In the genomic region with DNA sequence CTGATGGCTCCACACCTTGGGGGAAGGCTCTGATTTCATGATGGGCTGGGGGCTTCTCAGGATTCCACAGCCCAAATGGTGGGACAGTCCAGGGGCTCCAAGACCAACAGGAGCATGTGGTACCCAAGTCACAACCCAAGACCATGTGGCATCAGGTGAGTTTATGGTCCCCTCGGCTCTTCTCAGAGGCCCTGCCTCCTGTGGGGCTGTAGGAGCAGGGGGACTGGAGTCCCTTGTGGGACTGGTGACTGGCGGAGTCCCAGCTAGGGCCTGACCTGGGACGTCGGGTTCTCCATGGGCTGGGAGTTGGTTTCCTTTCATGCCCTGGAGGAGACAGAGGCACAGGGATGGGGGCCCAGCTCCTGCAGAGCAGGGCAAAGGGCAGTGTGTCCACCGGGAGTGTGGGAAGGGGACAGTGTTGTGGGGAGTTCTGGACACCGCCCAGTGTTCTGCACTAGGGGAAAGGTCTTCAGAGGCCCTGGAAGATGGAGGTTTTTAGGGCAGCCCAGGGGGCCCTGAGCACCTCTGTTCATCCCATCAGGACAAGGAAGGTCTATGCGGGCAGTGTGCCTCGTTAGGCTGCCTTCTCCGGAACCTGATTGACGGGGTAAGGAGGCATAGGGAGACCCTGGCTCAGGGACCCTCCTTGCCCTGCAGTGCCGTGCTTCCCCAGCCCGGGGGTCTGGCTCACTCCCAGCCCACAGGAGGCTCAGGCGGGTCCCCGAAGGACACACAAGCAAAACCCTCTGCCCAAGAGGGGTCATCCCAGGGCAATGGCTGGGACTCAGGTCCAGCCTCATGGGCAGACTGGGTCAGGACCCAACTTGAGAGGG, we compare ENCODE assay signal across 5 cellular contexts. TPM values are rescaled to one million over a fixed set of nuclear protein-coding genes. Genes with fewer than 3 reads are reported as not detected.
"Had no signal": no experiment of that assay in that cellular context is flagged by ENCODE, and none has a peak within 500 bp of the region (broad histone marks: within the 10 kb centered on the region; RNA-seq: fewer than 3 reads in every experiment).

No MANE protein-coding gene starts in this region.

RNA-seq across cellular contexts. Expression of a gene that starts 21.0 kb away (rescaled TPM):
- total RNA-seq: MCF 10A, NCI-H460, RPMI7951, SJCRH30, SK-MEL-5 had no signal

RNA-seq across cellular contexts. Expression of a gene that starts 58.5 kb away (rescaled TPM):
- total RNA-seq: MCF 10A, NCI-H460, SK-MEL-5 had no signal
